ENCODE assay signal across 10 cellular contexts in the genomic region with DNA sequence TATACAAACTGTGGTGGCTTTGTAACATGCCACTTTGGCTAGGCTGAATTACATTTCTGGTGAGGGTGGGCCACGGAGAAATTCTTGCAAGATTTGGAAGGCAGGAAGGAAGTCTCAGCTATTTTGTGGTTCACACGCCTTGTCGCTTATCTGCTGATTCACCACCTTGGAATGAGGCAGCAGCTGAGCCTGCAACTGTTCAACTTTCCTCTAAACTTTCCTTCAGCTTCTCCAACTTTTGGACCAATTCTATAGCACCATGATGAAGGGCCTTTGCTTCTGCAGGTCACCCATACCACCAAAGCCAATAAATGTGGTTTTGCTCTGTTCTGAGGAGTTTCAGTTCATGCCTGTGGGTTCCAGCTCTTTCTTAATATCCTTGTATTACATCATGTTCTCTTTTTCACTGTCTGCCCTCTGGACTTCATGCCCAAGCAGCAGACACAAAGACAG.
A peak's percentile ranks its signal among the peaks of the same experiment; 100 is the strongest.
DNase-seq lines count a peak whose midpoint lies in the region; ATAC-seq and TF ChIP-seq lines count a peak whose summit lies in the region.
"Had no signal": no experiment of that assay in that cellular context is flagged by ENCODE, and none has a peak within 500 bp of the region (broad histone marks: within the 10 kb centered on the region; RNA-seq: fewer than 3 reads in every experiment).

No MANE protein-coding gene starts in this region.

- 22 to 48% (median 31%) methylated on average over 3 of the region's 3 CpGs for WGBS in heart left ventricle, 4 donors

- TF ChIP-seq POLR2A in heart left ventricle (IDR thresholded peaks at IDR 0.05), result no peak

- peaks cover 10% of the 10 kb centered on the region for H3K27me3 Mint-ChIP-seq in T-helper 1 cell treated with Interleukin-12 subunit alpha and Interleukin-12 subunit beta and Interleukin-4 antibody, amounts not matched to agents 30 μg/mL and 1 μg/mL, for 36 hours (ENCODE audit: low read depth)
- H3K27me3 Mint-ChIP-seq: activated B cell treated with CpG ODN at 0.5 μM for 24 hours had no signal

- peaks cover 23% of the 10 kb centered on the region for H3K4me1 Mint-ChIP-seq in T-helper 1 cell treated with Interleukin-12 subunit alpha and Interleukin-12 subunit beta and Interleukin-4 antibody, amounts not matched to agents 30 μg/mL and 1 μg/mL, for 36 hours (ENCODE audit: low read depth)
- H3K4me1 Mint-ChIP-seq: activated B cell treated with CpG ODN at 0.5 μM for 24 hours had no signal

- H3K4me3 Mint-ChIP-seq in T-helper 1 cell treated with Interleukin-12 subunit alpha and Interleukin-12 subunit beta and Interleukin-4 antibody, amounts not matched to agents 30 μg/mL and 1 μg/mL, for 36 hours, result peak overlapping the region; percentile 8
- H3K4me3 Mint-ChIP-seq: activated B cell treated with CpG ODN at 0.5 μM for 24 hours had no signal

- H3K27me3 ChIP-seq in heart left ventricle, result no peaks in the 10 kb centered on the region

- no peaks in the 10 kb centered on the region for H3K9me3 Mint-ChIP-seq in T-helper 1 cell treated with Interleukin-12 subunit alpha and Interleukin-12 subunit beta and Interleukin-4 antibody, amounts not matched to agents 30 μg/mL and 1 μg/mL, for 36 hours
- H3K9me3 Mint-ChIP-seq: activated B cell treated with CpG ODN at 0.5 μM for 24 hours had no signal

- ATAC-seq in heart left ventricle (peak; percentile 35 to 86 (median 86)), GM18517 (IDR thresholded peaks at IDR 0.05; ENCODE audit: unreplicated experiment) (no peak), HG02610 (IDR thresholded peaks at IDR 0.05; ENCODE audit: unreplicated experiment) (no peak)
- no peak for ATAC-seq in stimulated activated naive CD8-positive, alpha-beta T cell treated with anti-CD3 and anti-CD28 coated beads, Interleukin-15, Interleukin-2, amounts not matched to agents 100 U/mL and 50 U/mL, for 24 hours

- no peaks in the 10 kb centered on the region for H3K9me3 ChIP-seq in heart left ventricle

- TF ChIP-seq CTCF in heart left ventricle (IDR thresholded peaks at IDR 0.05), result no peak

- H3K36me3 ChIP-seq in heart left ventricle, result no peaks in the 10 kb centered on the region

- no peak overlapping the region for H3K4me3 ChIP-seq in heart left ventricle

- intact Hi-C loops in heart left ventricle (cut with DNase I), result no loop called here

- DNase-seq in DMS 273 (lab: John Stamatoyannopoulos, UW; ENCODE audit: unreplicated experiment) (peak; percentile 5), DMS 273 treated with DMSO at 0.1 percent for 48 hours (lab: John Stamatoyannopoulos, UW) (no peak), heart left ventricle (peak in 4 of 5 donors; percentile 20 to 40 (median 36)), occipital lobe (lab: John Stamatoyannopoulos, UW) (no peak)
- peak; percentile 2 for DNase-seq in stimulated activated naive CD8-positive, alpha-beta T cell treated with anti-CD3 and anti-CD28 coated beads, Interleukin-15, Interleukin-2, amounts not matched to agents 100 U/mL and 50 U/mL, for 24 hours
- DNase-seq: activated B cell treated with CpG ODN at 0.5 μM for 24 hours had no signal

- peak overlapping the region; percentile 23 for H3K27ac Mint-ChIP-seq in T-helper 1 cell treated with Interleukin-12 subunit alpha and Interleukin-12 subunit beta and Interleukin-4 antibody, amounts not matched to agents 30 μg/mL and 1 μg/mL, for 36 hours
- H3K27ac Mint-ChIP-seq: activated B cell treated with CpG ODN at 0.5 μM for 24 hours had no signal

- peak overlapping the region in 3 of 12 donors; percentile 13 to 82 (median 47) for H3K27ac ChIP-seq in heart left ventricle
- H3K27ac ChIP-seq: 22Rv1 had no signal

- no peaks in the 10 kb centered on the region for H3K36me3 Mint-ChIP-seq in T-helper 1 cell treated with Interleukin-12 subunit alpha and Interleukin-12 subunit beta and Interleukin-4 antibody, amounts not matched to agents 30 μg/mL and 1 μg/mL, for 36 hours (ENCODE audit: low read depth)

- H3K4me1 ChIP-seq in heart left ventricle, result peaks cover 0 to 47% (median 5%) of the 10 kb centered on the region in 12 donors

Comparison
In these comparisons a context has a peak if more than half of its experiments do, and no peak if none do; other contexts are left out.
1. DNase-seq: peak in DMS 273 (single experiment), heart left ventricle (4 of 5) and stimulated activated naive CD8-positive, alpha-beta T cell treated with anti-CD3 and anti-CD28 coated beads, Interleukin-15, Interleukin-2, amounts not matched to agents 100 U/mL and 50 U/mL, for 24 hours (single experiment); none in DMS 273 treated with DMSO at 0.1 percent for 48 hours (single experiment) and occipital lobe (single experiment).
2. ATAC-seq: peak in heart left ventricle (4 of 4); none in stimulated activated naive CD8-positive, alpha-beta T cell treated with anti-CD3 and anti-CD28 coated beads, Interleukin-15, Interleukin-2, amounts not matched to agents 100 U/mL and 50 U/mL, for 24 hours (single experiment), GM18517 (single experiment) and HG02610 (single experiment).